ENCODE assay signal across 8 cellular contexts in genomic region chr1:210231846-210232523, GRCh38. TPM values are rescaled to one million over a fixed set of nuclear protein-coding genes. Genes with fewer than 3 reads are reported as not detected.
A peak's percentile ranks its signal among the peaks of the same experiment; 100 is the strongest.
DNase-seq lines count a peak whose midpoint lies in the region; ATAC-seq and TF ChIP-seq lines count a peak whose summit lies in the region.

No MANE protein-coding gene starts in this region.

- H3K4me1 ChIP-seq in HAP-1 = peaks cover 6% of the 10 kb centered on the region
- peaks cover 6% of the 10 kb centered on the region for H3K4me1 ChIP-seq in cardiac muscle cell (ENCODE audit: low read depth)
- peaks cover 11 to 20% (median 12%) of the 10 kb centered on the region in 3 donors for H3K4me1 ChIP-seq in skeletal muscle tissue (ENCODE audit: control insufficient read depth in 3 of 3, insufficient read depth in 3 of 3, low read length in 3 of 3)

- H3K27me3 ChIP-seq in HAP-1 (ENCODE audit: low read depth) (peaks cover 45% of the 10 kb centered on the region), WERI-Rb-1 (ENCODE audit: insufficient read depth, low read depth, severe bottlenecking) (no peaks in the 10 kb centered on the region), cardiac muscle cell (peaks cover 64% of the 10 kb centered on the region), skeletal muscle tissue (ENCODE audit: control insufficient read depth in 3 of 3, insufficient read depth in 3 of 3, low read length in 3 of 3) (peaks cover 19 to 41% (median 21%) of the 10 kb centered on the region in 3 donors)

- no peaks in the 10 kb centered on the region for H3K9me3 ChIP-seq in HAP-1
- no peaks in the 10 kb centered on the region for H3K9me3 ChIP-seq in WERI-Rb-1 (ENCODE audit: severe bottlenecking)
- H3K9me3 ChIP-seq in cardiac muscle cell (ENCODE audit: low read depth) = no peaks in the 10 kb centered on the region
- H3K9me3 ChIP-seq in skeletal muscle tissue (ENCODE audit: control insufficient read depth in 3 of 3, low read length in 3 of 3) = no peaks in the 10 kb centered on the region

- peak overlapping the region; percentile 15; the same call in 1 of the 2 replicates for H3K4me3 ChIP-seq in HAP-1
- peak overlapping the region; percentile 89 for H3K4me3 ChIP-seq in WERI-Rb-1 (ENCODE audit: low read depth, low read length)
- H3K4me3 ChIP-seq in cardiac muscle cell = peak overlapping the region; percentile 54
- peak overlapping the region; percentile 3 to 54 (median 22) for H3K4me3 ChIP-seq in skeletal muscle tissue (ENCODE audit: low read length in 3 of 3)

- TF ChIP-seq CTCF in WERI-Rb-1 (IDR thresholded peaks at IDR 0.05; ENCODE audit: low read depth, low read length) (no peak), cardiac muscle cell (IDR thresholded peaks at IDR 0.05; ENCODE audit: low read depth, low read length) (no peak)

- in situ Hi-C loops in HAP-1 (cut with MboI; ENCODE audit: low sequenced_read_pairs) = no loop called here

- H3K36me3 ChIP-seq in HAP-1 (replicated peaks) = no peaks in the 10 kb centered on the region
- no peaks in the 10 kb centered on the region for H3K36me3 ChIP-seq in WERI-Rb-1
- no peaks in the 10 kb centered on the region for H3K36me3 ChIP-seq in cardiac muscle cell
- H3K36me3 ChIP-seq in skeletal muscle tissue (ENCODE audit: control insufficient read depth in 3 of 3, insufficient read depth in 3 of 3, low read length in 3 of 3) = no peaks in the 10 kb centered on the region

- H3K27ac ChIP-seq in WERI-Rb-1 (peak overlapping the region; percentile 79), cardiac muscle cell (no peak overlapping the region), skeletal muscle tissue (ENCODE audit: low read depth, low read length) (no peak overlapping the region)

- no peak for ATAC-seq in HG03097 (IDR thresholded peaks at IDR 0.05; ENCODE audit: low FRiP score, unreplicated experiment)

- no peak overlapping the region for H3K9ac ChIP-seq in skeletal muscle tissue (ENCODE audit: low read depth in 1 of 3, low read length in 3 of 3)

- DNase-seq in HAP-1 (ENCODE audit: low spot score in 2 of 2) = no peak
- peak; percentile 40 for DNase-seq in WERI-Rb-1
- DNase-seq in cardiac muscle cell (ENCODE audit: low read depth in 1 of 2, low spot score in 1 of 2) = peak; percentile 20 to 73
- no peak for DNase-seq in epidermal melanocyte (ENCODE audit: insufficient read length, low spot score)
- no peak for DNase-seq in midbrain (lab: John Stamatoyannopoulos, UW)
- DNase-seq in GM19238 (ENCODE audit: insufficient read length, low spot score) = no peak

RNA-seq across cellular contexts. Expression of gene SERTAD4, which starts 0.6 kb away (rescaled TPM):
- total RNA-seq in cardiac muscle cell (0.63 and 1.8 TPM in 2 replicates), skeletal muscle tissue (1.6 TPM)
- 1.4 and 1.9 TPM in 2 replicates for polyA plus RNA-seq in cardiac muscle cell

Comparison
In these comparisons a context has a peak if more than half of its experiments do, and no peak if none do; other contexts are left out.
1. DNase-seq: peak in WERI-Rb-1 (single experiment) and cardiac muscle cell (2 of 2); none in HAP-1 (0 of 2), epidermal melanocyte (single experiment), midbrain (single experiment) and GM19238 (single experiment).
2. H3K4me3 ChIP-seq: peak in every context shown above with its lines; median percentile 89 in WERI-Rb-1; 54 in cardiac muscle cell; 22 in skeletal muscle tissue; 15 in HAP-1.